Comparison of ENCODE assay signal across 8 cellular contexts in genomic region chr17:73231363-73231762, GRCh38. TPM values are rescaled to one million over a fixed set of nuclear protein-coding genes. Genes with fewer than 3 reads are reported as not detected.
DNase-seq lines count a peak whose midpoint lies in the region; ATAC-seq and TF ChIP-seq lines count a peak whose summit lies in the region.

No MANE protein-coding gene starts in this region.

- no peaks in the 10 kb centered on the region for H3K9me3 ChIP-seq in adrenal gland (replicated peaks in 1 of 3)

- peak overlapping the region; percentile 91 for H3K4me3 ChIP-seq in Jurkat, Clone E6-1 (ENCODE audit: low read length)
- H3K4me3 ChIP-seq in adrenal gland, result peak overlapping the region; percentile 39 to 96 (median 96)

- H3K36me3 Mint-ChIP-seq in stimulated activated memory B cell treated with anti-CD40 and anti-IgM and Interleukin-4, amounts not matched to agents 10 μg/mL and 1 μg/mL and 100 μg/mL, for 72 hours, result peaks cover 15% of the 10 kb centered on the region

- peak overlapping the region; percentile 90 for H3K27ac Mint-ChIP-seq in stimulated activated memory B cell treated with anti-CD40 and anti-IgM and Interleukin-4, amounts not matched to agents 10 μg/mL and 1 μg/mL and 100 μg/mL, for 72 hours

- DNase-seq in DMS53 (lab: John Stamatoyannopoulos, UW), result peak; percentile 54
- DNase-seq in Jurkat, Clone E6-1 (ENCODE audit: low read depth, low spot score), result no peak
- peak in 3 of 7 donors; percentile 17 to 52 (median 29) for DNase-seq in adrenal gland
- peak; percentile 26 for DNase-seq in iPS-NIHi7 (ENCODE audit: extremely low spot score)
- DNase-seq in T1000 (lab: John Stamatoyannopoulos, UW), result no peak
- DNase-seq in T-helper 9 cell, result no peak
- no peak for DNase-seq in LoVo (ENCODE audit: low spot score)

- no peak for TF ChIP-seq POLR2A in adrenal gland (IDR thresholded peaks at IDR 0.05)

- H3K4me1 ChIP-seq in adrenal gland (replicated peaks in 1 of 2), result peaks cover 15 to 56% of the 10 kb centered on the region in 2 donors

- no peaks in the 10 kb centered on the region for H3K27me3 Mint-ChIP-seq in stimulated activated memory B cell treated with anti-CD40 and anti-IgM and Interleukin-4, amounts not matched to agents 10 μg/mL and 1 μg/mL and 100 μg/mL, for 72 hours

- TF ChIP-seq CTCF in adrenal gland (IDR thresholded peaks at IDR 0.05), result no peak

- H3K27ac ChIP-seq in adrenal gland, result peak overlapping the region in 3 of 5 donors; percentile 62 to 85 (median 76)

- ATAC-seq in stimulated activated memory B cell treated with anti-CD40 and anti-IgM and Interleukin-4, amounts not matched to agents 10 μg/mL and 1 μg/mL and 100 μg/mL, for 72 hours, result no peak

- WGBS in adrenal gland, 4 donors, result 1% methylated on average over 21 of the region's 21 CpGs

- H3K9me3 Mint-ChIP-seq in stimulated activated memory B cell treated with anti-CD40 and anti-IgM and Interleukin-4, amounts not matched to agents 10 μg/mL and 1 μg/mL and 100 μg/mL, for 72 hours, result no peaks in the 10 kb centered on the region

- H3K27me3 ChIP-seq in adrenal gland, result no peaks in the 10 kb centered on the region

- intact Hi-C loops in adrenal gland (cut with DNase I), result loop anchor here in 1 of 2 donors (5.0 kb wide), 1 partner anchor 34 kb away; no protein-coding TSS in a partner anchor

- H3K4me1 Mint-ChIP-seq in stimulated activated memory B cell treated with anti-CD40 and anti-IgM and Interleukin-4, amounts not matched to agents 10 μg/mL and 1 μg/mL and 100 μg/mL, for 72 hours, result peaks cover 74% of the 10 kb centered on the region

- peak overlapping the region; percentile 83 for H3K4me3 Mint-ChIP-seq in stimulated activated memory B cell treated with anti-CD40 and anti-IgM and Interleukin-4, amounts not matched to agents 10 μg/mL and 1 μg/mL and 100 μg/mL, for 72 hours

- peaks cover 0 to 11% of the 10 kb centered on the region in 2 donors for H3K36me3 ChIP-seq in adrenal gland (replicated peaks in 1 of 2)

RNA-seq across cellular contexts. Expression of gene CPSF4L, which starts 30.3 kb away (rescaled TPM):
- not detected for polyA plus RNA-seq in Jurkat, Clone E6-1 (2012; ENCODE audit: insufficient read depth, insufficient read length)
- total RNA-seq in adrenal gland, result not detected
- polyA plus RNA-seq in adrenal gland, result not detected

RNA-seq across cellular contexts. Expression of gene COG1, which starts 38.5 kb away (rescaled TPM):
- polyA plus RNA-seq in Jurkat, Clone E6-1 (2012; ENCODE audit: insufficient read depth, insufficient read length), result 47.8 TPM
- 10 to 100 TPM; 23.6 to 63.2 (median 48.4) TPM for total RNA-seq in adrenal gland
- 10 to 100 TPM; 51.2 to 58.6 (median 54.1) TPM for polyA plus RNA-seq in adrenal gland

Comparison
In these comparisons a context has a peak if more than half of its experiments do, and no peak if none do; other contexts are left out.
1. DNase-seq: peak in DMS53 (single experiment) and iPS-NIHi7 (single experiment); none in Jurkat, Clone E6-1 (single experiment), T1000 (single experiment), T-helper 9 cell (single experiment) and LoVo (single experiment).